ENCODE assay signal across 1 cellular context in genomic region chr14:54488646-54489317, GRCh38.
TF ChIP-seq lines count a peak whose summit lies in the region.

Gene GMFB, minus strand, starts transcription at chr14:54488980. Its CDS starts 53 bp downstream, at chr14:54488927.

TF ChIP-seq in HepG2, 621 proteins besides CTCF, POLR2A, EP300 and RAD21 (continued from another document and continues in another):
- TF ChIP-seq, protein P1, sequence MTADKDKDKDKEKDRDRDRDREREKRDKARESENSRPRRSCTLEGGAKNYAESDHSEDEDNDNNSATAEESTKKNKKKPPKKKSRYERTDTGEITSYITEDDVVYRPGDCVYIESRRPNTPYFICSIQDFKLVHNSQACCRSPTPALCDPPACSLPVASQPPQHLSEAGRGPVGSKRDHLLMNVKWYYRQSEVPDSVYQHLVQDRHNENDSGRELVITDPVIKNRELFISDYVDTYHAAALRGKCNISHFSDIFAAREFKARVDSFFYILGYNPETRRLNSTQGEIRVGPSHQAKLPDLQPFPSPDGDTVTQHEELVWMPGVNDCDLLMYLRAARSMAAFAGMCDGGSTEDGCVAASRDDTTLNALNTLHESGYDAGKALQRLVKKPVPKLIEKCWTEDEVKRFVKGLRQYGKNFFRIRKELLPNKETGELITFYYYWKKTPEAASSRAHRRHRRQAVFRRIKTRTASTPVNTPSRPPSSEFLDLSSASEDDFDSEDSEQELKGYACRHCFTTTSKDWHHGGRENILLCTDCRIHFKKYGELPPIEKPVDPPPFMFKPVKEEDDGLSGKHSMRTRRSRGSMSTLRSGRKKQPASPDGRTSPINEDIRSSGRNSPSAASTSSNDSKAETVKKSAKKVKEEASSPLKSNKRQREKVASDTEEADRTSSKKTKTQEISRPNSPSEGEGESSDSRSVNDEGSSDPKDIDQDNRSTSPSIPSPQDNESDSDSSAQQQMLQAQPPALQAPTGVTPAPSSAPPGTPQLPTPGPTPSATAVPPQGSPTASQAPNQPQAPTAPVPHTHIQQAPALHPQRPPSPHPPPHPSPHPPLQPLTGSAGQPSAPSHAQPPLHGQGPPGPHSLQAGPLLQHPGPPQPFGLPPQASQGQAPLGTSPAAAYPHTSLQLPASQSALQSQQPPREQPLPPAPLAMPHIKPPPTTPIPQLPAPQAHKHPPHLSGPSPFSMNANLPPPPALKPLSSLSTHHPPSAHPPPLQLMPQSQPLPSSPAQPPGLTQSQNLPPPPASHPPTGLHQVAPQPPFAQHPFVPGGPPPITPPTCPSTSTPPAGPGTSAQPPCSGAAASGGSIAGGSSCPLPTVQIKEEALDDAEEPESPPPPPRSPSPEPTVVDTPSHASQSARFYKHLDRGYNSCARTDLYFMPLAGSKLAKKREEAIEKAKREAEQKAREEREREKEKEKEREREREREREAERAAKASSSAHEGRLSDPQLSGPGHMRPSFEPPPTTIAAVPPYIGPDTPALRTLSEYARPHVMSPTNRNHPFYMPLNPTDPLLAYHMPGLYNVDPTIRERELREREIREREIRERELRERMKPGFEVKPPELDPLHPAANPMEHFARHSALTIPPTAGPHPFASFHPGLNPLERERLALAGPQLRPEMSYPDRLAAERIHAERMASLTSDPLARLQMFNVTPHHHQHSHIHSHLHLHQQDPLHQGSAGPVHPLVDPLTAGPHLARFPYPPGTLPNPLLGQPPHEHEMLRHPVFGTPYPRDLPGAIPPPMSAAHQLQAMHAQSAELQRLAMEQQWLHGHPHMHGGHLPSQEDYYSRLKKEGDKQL (CRISPR knock-in tag; IDR thresholded peaks at IDR 0.05; ENCODE audit: low read depth) = no peak
- TF ChIP-seq ZNF34 (CRISPR knock-in tag; IDR thresholded peaks at IDR 0.05; ENCODE audit: borderline replicate concordance) (0 out of 2 replicates have a peak, but pooled peaks have one; percentile 70), KDM5B (CRISPR knock-in tag; IDR thresholded peaks at IDR 0.05; ENCODE audit: borderline replicate concordance) (peak; percentile 94), PTBP1 (IDR thresholded peaks at IDR 0.05; ENCODE audit: low read depth, low read length, poor library complexity, severe bottlenecking) (peak; percentile 99), MATR3 (CRISPR knock-in tag; IDR thresholded peaks at IDR 0.05) (no peak), NR3C1 (CRISPR knock-in tag; IDR thresholded peaks at IDR 0.05) (no peak), IKZF4 (CRISPR knock-in tag; IDR thresholded peaks at IDR 0.05; ENCODE audit: borderline replicate concordance, low read depth, not compliant biosample characterization) (peak; percentile 70), ZNF605 (CRISPR knock-in tag; IDR thresholded peaks at IDR 0.05) (peak; percentile 12; the same call in 1 of the 2 replicates), ZBTB1 (CRISPR knock-in tag; IDR thresholded peaks at IDR 0.05; ENCODE audit: borderline replicate concordance) (no peak), ADNP (CRISPR knock-in tag; IDR thresholded peaks at IDR 0.05) (no peak), TAF1 (CRISPR knock-in tag; IDR thresholded peaks at IDR 0.05) (peak; percentile 82), ZHX2 (IDR thresholded peaks at IDR 0.05; ENCODE audit: low read depth) (no peak), ZHX2 (CRISPR knock-in tag; IDR thresholded peaks at IDR 0.05; ENCODE audit: borderline replicate concordance) (no peak), KLF13 (CRISPR knock-in tag; IDR thresholded peaks at IDR 0.05) (0 out of 2 replicates have a peak, but pooled peaks have one; percentile 31), ZNF460 (CRISPR knock-in tag; IDR thresholded peaks at IDR 0.05; ENCODE audit: borderline replicate concordance) (no peak; the same call in 1 of the 2 replicates), ATF3 (CRISPR knock-in tag; IDR thresholded peaks at IDR 0.05) (peak; percentile 37; the same call in 1 of the 2 replicates), GABPB1 (CRISPR knock-in tag; IDR thresholded peaks at IDR 0.05) (peak; percentile 89), NFE2L1 (CRISPR knock-in tag; IDR thresholded peaks at IDR 0.05; ENCODE audit: borderline replicate concordance) (no peak), IRX3 (CRISPR knock-in tag; IDR thresholded peaks at IDR 0.05; ENCODE audit: borderline replicate concordance, low read depth) (no peak), XBP1 (CRISPR knock-in tag; IDR thresholded peaks at IDR 0.05) (no peak), ZNF878 (CRISPR knock-in tag; IDR thresholded peaks at IDR 0.05) (no peak), ZNF274 (CRISPR knock-in tag; IDR thresholded peaks at IDR 0.05) (peak; percentile 51; the same call in 1 of the 2 replicates), SPEN (CRISPR knock-in tag; IDR thresholded peaks at IDR 0.05; ENCODE audit: low read depth) (peak; percentile 73; the same call in 1 of the 2 replicates), ZMYM2 (CRISPR knock-in tag; IDR thresholded peaks at IDR 0.05) (no peak), ZNF546 (CRISPR knock-in tag; conservative IDR thresholded peaks at IDR 0.05) (0 out of 2 replicates have a peak, but pooled peaks have one; percentile 18)
- TF ChIP-seq, protein P2, sequence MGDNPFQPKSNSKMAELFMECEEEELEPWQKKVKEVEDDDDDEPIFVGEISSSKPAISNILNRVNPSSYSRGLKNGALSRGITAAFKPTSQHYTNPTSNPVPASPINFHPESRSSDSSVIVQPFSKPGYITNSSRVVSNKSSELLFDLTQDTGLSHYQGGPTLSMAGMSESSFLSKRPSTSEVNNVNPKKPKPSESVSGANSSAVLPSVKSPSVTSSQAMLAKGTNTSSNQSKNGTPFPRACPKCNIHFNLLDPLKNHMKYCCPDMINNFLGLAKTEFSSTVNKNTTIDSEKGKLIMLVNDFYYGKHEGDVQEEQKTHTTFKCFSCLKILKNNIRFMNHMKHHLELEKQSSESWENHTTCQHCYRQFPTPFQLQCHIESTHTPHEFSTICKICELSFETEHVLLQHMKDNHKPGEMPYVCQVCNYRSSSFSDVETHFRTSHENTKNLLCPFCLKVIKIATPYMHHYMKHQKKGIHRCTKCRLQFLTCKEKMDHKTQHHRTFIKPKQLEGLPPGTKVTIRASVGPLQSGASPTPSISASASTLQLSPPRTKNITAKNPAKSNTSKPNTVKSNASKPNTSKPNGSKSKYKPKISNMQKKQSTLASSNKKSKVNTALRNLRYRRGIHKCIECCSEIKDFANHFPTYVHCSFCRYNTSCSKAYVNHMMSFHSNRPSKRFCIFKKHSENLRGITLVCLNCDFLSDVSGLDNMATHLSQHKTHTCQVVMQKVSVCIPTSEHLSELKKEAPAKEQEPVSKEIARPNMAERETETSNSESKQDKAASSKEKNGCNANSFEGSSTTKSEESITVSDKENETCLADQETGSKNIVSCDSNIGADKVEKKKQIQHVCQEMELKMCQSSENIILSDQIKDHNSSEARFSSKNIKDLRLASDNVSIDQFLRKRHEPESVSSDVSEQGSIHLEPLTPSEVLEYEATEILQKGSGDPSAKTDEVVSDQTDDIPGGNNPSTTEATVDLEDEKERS (CRISPR knock-in tag; IDR thresholded peaks at IDR 0.05) = no peak
- TF ChIP-seq, protein P3, sequence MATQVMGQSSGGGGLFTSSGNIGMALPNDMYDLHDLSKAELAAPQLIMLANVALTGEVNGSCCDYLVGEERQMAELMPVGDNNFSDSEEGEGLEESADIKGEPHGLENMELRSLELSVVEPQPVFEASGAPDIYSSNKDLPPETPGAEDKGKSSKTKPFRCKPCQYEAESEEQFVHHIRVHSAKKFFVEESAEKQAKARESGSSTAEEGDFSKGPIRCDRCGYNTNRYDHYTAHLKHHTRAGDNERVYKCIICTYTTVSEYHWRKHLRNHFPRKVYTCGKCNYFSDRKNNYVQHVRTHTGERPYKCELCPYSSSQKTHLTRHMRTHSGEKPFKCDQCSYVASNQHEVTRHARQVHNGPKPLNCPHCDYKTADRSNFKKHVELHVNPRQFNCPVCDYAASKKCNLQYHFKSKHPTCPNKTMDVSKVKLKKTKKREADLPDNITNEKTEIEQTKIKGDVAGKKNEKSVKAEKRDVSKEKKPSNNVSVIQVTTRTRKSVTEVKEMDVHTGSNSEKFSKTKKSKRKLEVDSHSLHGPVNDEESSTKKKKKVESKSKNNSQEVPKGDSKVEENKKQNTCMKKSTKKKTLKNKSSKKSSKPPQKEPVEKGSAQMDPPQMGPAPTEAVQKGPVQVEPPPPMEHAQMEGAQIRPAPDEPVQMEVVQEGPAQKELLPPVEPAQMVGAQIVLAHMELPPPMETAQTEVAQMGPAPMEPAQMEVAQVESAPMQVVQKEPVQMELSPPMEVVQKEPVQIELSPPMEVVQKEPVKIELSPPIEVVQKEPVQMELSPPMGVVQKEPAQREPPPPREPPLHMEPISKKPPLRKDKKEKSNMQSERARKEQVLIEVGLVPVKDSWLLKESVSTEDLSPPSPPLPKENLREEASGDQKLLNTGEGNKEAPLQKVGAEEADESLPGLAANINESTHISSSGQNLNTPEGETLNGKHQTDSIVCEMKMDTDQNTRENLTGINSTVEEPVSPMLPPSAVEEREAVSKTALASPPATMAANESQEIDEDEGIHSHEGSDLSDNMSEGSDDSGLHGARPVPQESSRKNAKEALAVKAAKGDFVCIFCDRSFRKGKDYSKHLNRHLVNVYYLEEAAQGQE (IDR thresholded peaks at IDR 0.05; ENCODE audit: borderline replicate concordance in 1 of 2, low read depth in 1 of 2, low read length in 2 of 2) = peak in 1 of 2 experiments; percentile 53; a peak in 1 of 4 replicates
- TF ChIP-seq, protein P4, sequence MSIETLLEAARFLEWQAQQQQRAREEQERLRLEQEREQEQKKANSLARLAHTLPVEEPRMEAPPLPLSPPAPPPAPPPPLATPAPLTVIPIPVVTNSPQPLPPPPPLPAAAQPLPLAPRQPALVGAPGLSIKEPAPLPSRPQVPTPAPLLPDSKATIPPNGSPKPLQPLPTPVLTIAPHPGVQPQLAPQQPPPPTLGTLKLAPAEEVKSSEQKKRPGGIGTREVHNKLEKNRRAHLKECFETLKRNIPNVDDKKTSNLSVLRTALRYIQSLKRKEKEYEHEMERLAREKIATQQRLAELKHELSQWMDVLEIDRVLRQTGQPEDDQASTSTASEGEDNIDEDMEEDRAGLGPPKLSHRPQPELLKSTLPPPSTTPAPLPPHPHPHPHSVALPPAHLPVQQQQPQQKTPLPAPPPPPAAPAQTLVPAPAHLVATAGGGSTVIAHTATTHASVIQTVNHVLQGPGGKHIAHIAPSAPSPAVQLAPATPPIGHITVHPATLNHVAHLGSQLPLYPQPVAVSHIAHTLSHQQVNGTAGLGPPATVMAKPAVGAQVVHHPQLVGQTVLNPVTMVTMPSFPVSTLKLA (IDR thresholded peaks at IDR 0.05) = peak; percentile 48
- TF ChIP-seq, protein P5, sequence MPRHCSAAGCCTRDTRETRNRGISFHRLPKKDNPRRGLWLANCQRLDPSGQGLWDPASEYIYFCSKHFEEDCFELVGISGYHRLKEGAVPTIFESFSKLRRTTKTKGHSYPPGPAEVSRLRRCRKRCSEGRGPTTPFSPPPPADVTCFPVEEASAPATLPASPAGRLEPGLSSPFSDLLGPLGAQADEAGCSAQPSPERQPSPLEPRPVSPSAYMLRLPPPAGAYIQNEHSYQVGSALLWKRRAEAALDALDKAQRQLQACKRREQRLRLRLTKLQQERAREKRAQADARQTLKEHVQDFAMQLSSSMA (CRISPR knock-in tag; IDR thresholded peaks at IDR 0.05) = 0 out of 2 replicates have a peak, but pooled peaks have one; percentile 67
